Comparison of ENCODE assay signal across 11 cellular contexts in the genomic region with DNA sequence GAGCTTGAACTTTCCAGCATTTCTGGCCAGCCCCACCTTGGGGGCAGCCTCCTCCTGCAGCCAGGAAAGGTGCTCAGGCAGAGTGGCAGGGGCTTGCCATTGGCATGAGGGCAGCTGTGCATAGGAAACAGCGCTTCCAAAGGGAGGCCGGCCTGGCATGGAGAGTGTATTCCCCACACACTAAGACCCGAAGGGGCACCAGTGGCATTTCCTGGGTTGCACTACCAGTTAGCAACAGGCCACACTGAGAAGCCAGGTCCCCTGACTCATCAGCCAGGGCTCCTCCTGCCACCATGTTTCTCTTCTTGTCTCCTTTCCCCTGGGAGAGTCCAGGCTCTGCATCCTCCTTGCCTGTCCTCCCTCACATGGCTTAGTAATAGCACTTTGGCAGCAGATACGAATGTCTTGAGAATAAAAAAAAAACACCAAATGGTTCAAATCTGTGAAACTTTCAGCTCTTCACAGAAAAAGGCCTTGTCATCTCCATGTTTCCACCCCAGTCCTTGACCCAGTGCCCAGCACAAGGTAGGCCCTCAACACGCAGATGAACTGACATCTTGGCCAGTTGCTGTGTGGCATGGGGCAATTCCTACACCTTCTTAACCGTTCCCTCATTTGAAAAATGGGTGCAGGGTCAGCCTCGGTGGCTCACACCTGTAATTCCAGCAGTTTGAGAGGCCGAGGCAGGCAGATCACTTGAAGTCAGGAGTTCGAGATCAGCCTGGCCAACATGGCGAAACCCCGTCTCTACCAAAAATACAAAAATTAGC.
DNase-seq lines count a peak whose midpoint lies in the region; ATAC-seq and TF ChIP-seq lines count a peak whose summit lies in the region.
"Had no signal": no experiment of that assay in that cellular context is flagged by ENCODE, and none has a peak within 500 bp of the region (broad histone marks: within the 10 kb centered on the region; RNA-seq: fewer than 3 reads in every experiment).

No MANE protein-coding gene starts in this region.

- peaks cover 7% of the 10 kb centered on the region for H3K27me3 Mint-ChIP-seq in activated CD4-positive, alpha-beta T cell treated with anti-CD3 and anti-CD28 coated beads, Interleukin-2, amount 10 ng/mL, durations not matched to agents 24 days and 14 days

- H3K27ac Mint-ChIP-seq in activated CD4-positive, alpha-beta T cell treated with anti-CD3 and anti-CD28 coated beads, Interleukin-2, amount 10 ng/mL, durations not matched to agents 24 days and 14 days = no peak overlapping the region
- H3K27ac Mint-ChIP-seq: activated T-helper 1 cell treated with anti-CD3 and anti-CD28 coated beads, Interleukin-12 subunit alpha, Interleukin-12 subunit beta, Interleukin-2, Interleukin-4 antibody, amounts not matched to agents 30 ng/mL and 10 ng/mL and 1 ng/mL, durations not matched to agents 14 hours and 24 hours and 36 hours had no signal

- no peaks in the 10 kb centered on the region for H3K36me3 Mint-ChIP-seq in activated CD4-positive, alpha-beta T cell treated with anti-CD3 and anti-CD28 coated beads, Interleukin-2, amount 10 ng/mL, durations not matched to agents 24 days and 14 days (ENCODE audit: low read depth)

- no peak for TF ChIP-seq CTCF in foreskin fibroblast (IDR thresholded peaks at IDR 0.05; ENCODE audit: low read depth, low read length)

- no peak overlapping the region for H3K4me3 ChIP-seq in foreskin fibroblast (ENCODE audit: low read depth in 1 of 2, low read length in 2 of 2)
- H3K4me3 ChIP-seq: tibial nerve had no signal

- intact Hi-C loops in sciatic nerve (cut with DNase I) = no loop called here
- intact Hi-C loops in activated CD4-positive, alpha-beta T cell treated with anti-CD3 and anti-CD28 coated beads, Interleukin-2, amount 10 ng/mL, durations not matched to agents 24 days and 14 days (cut with micrococcal nuclease) = no loop called here

- DNase-seq in EL (peak; percentile 83), SW480 (ENCODE audit: low spot score) (peak; percentile 26), foreskin fibroblast (peak; percentile 76 to 77), sciatic nerve (ENCODE audit: low spot score) (no peak), HPDE6-E6E7 (ENCODE audit: extremely low spot score) (no peak), DMS53 treated with DMSO at 0.1 percent for 48 hours (lab: John Stamatoyannopoulos, UW; ENCODE audit: unreplicated experiment) (no peak), NCI-H82 treated with DMSO at 0.1 percent for 48 hours (lab: John Stamatoyannopoulos, UW; ENCODE audit: unreplicated experiment) (no peak)
- no peak for DNase-seq in activated CD4-positive, alpha-beta T cell treated with anti-CD3 and anti-CD28 coated beads, Interleukin-2, amount 10 ng/mL, durations not matched to agents 24 days and 14 days
- DNase-seq: DMS79 had no signal

- peaks cover 2% of the 10 kb centered on the region for H3K4me1 Mint-ChIP-seq in activated CD4-positive, alpha-beta T cell treated with anti-CD3 and anti-CD28 coated beads, Interleukin-2, amount 10 ng/mL, durations not matched to agents 24 days and 14 days

- ATAC-seq in sciatic nerve = peak; percentile 8

- H3K9me3 Mint-ChIP-seq in activated CD4-positive, alpha-beta T cell treated with anti-CD3 and anti-CD28 coated beads, Interleukin-2, amount 10 ng/mL, durations not matched to agents 24 days and 14 days = no peaks in the 10 kb centered on the region
- H3K9me3 Mint-ChIP-seq: activated T-helper 1 cell treated with anti-CD3 and anti-CD28 coated beads, Interleukin-12 subunit alpha, Interleukin-12 subunit beta, Interleukin-2, Interleukin-4 antibody, amounts not matched to agents 30 ng/mL and 10 ng/mL and 1 ng/mL, durations not matched to agents 14 hours and 24 hours and 36 hours had no signal

- H3K4me3 Mint-ChIP-seq in activated CD4-positive, alpha-beta T cell treated with anti-CD3 and anti-CD28 coated beads, Interleukin-2, amount 10 ng/mL, durations not matched to agents 24 days and 14 days = no peak overlapping the region
- H3K4me3 Mint-ChIP-seq: activated T-helper 1 cell treated with anti-CD3 and anti-CD28 coated beads, Interleukin-12 subunit alpha, Interleukin-12 subunit beta, Interleukin-2, Interleukin-4 antibody, amounts not matched to agents 30 ng/mL and 10 ng/mL and 1 ng/mL, durations not matched to agents 14 hours and 24 hours and 36 hours had no signal

Comparison
In these comparisons a context has a peak if more than half of its experiments do, and no peak if none do; other contexts are left out.
1. DNase-seq: peak in EL (single experiment), SW480 (single experiment) and foreskin fibroblast (2 of 2); none in sciatic nerve (single experiment), HPDE6-E6E7 (single experiment), DMS53 treated with DMSO at 0.1 percent for 48 hours (single experiment), activated CD4-positive, alpha-beta T cell treated with anti-CD3 and anti-CD28 coated beads, Interleukin-2, amount 10 ng/mL, durations not matched to agents 24 days and 14 days (single experiment) and NCI-H82 treated with DMSO at 0.1 percent for 48 hours (single experiment).